Comparison of ENCODE assay signal across 19 cellular contexts in genomic region chr6:161068296-161068695, GRCh38.
DNase-seq lines count a peak whose midpoint lies in the region; ATAC-seq, FAIRE-seq and TF ChIP-seq lines count a peak whose summit lies in the region.
"Had no signal": no experiment of that assay in that cellular context is flagged by ENCODE, and none has a peak within 500 bp of the region (broad histone marks: within the 10 kb centered on the region; RNA-seq: fewer than 3 reads in every experiment).

No MANE protein-coding gene starts in this region.

- no peak for TF ChIP-seq EP300 in H1 (IDR thresholded peaks at IDR 0.05; ENCODE audit: borderline replicate concordance in 1 of 2, low read depth in 2 of 2, low read length in 2 of 2)

- H3K79me2 ChIP-seq in H1 (ENCODE audit: control insufficient read depth in 1 of 2, insufficient read depth in 2 of 2, low read length in 2 of 2) = peaks cover 0 to 7% of the 10 kb centered on the region in 2 experiments; a peak in 1 of 4 replicates

- peak overlapping the region; percentile 54 for H3K23ac ChIP-seq in H1 (ENCODE audit: insufficient read length)

- H3K18ac ChIP-seq in H1 (ENCODE audit: extremely low read depth, low read length) = no peak overlapping the region

- POLR2A ChIA-PET in H1 (lab: Charles Lee; ENCODE audit: partially characterized antibody) = no interaction called here

- H3K27ac ChIP-seq in H1 (ENCODE audit: low read depth, low read length) = no peak overlapping the region
- H3K27ac ChIP-seq: 22Rv1, HL-60, SJCRH30 had no signal

- H3K79me1 ChIP-seq in H1 (ENCODE audit: low read depth, low read length) = peaks cover 8% of the 10 kb centered on the region

- peaks cover 0 to 5% (median 0%) of the 10 kb centered on the region in 4 experiments; a peak in 4 of 8 replicates for H3K36me3 ChIP-seq in H1 (ENCODE audit: control insufficient read depth in 2 of 4, insufficient read depth in 4 of 4, low read length in 3 of 4)
- H3K36me3 ChIP-seq: SJCRH30 had no signal

- H3K14ac ChIP-seq in H1 (ENCODE audit: insufficient read length) = no peak overlapping the region

- H4K20me1 ChIP-seq in H1 (replicated peaks in 1 of 2; ENCODE audit: control insufficient read depth in 1 of 2, insufficient read depth in 2 of 2, low read length in 2 of 2) = peaks cover 0 to 2% of the 10 kb centered on the region in 2 experiments

- CTCF ChIA-PET in H1 (lab: Charles Lee; ENCODE audit: partially characterized antibody) = no interaction called here

- H3K9me3 ChIP-seq in H1 (ENCODE audit: insufficient read depth in 2 of 2, low read depth in 1 of 2, low read length in 1 of 2) = no peaks in the 10 kb centered on the region
- H3K9me3 ChIP-seq: SJCRH30 had no signal

- H3K9ac ChIP-seq in H1 (replicated peaks in 1 of 4; ENCODE audit: extremely low read depth in 1 of 4, low read depth in 3 of 4, low read length in 3 of 4) = no peak overlapping the region

- no peak overlapping the region for H3K4me2 ChIP-seq in H1 (ENCODE audit: insufficient read depth in 1 of 2, low read depth in 2 of 2, low read length in 2 of 2)
- H3K4me2 ChIP-seq: GM23338 had no signal

- no peak for TF ChIP-seq POLR2A in H1 (IDR thresholded peaks at IDR 0.05; ENCODE audit: control extremely low read depth in 1 of 2, low read depth in 2 of 2, low read length in 2 of 2)

- H3K4ac ChIP-seq in H1 (replicated peaks; ENCODE audit: insufficient read length, low read depth, low read length) = no peak overlapping the region

- TF ChIP-seq CTCF in H1 (IDR thresholded peaks at IDR 0.05; ENCODE audit: control extremely low read depth in 1 of 3, insufficient read depth in 1 of 3, low read depth in 1 of 3, low read length in 3 of 3) = no peak

- H4K5ac ChIP-seq in H1 (ENCODE audit: insufficient read length, low read depth, low read length) = no peak overlapping the region

- no peak overlapping the region for H3K4me3 ChIP-seq in H1 (ENCODE audit: extremely low read depth in 1 of 4, insufficient read depth in 2 of 4, low read depth in 3 of 4, low read length in 4 of 4)
- H3K4me3 ChIP-seq: GM23338, SJCRH30 had no signal

- no peak overlapping the region for H2BK12ac ChIP-seq in H1 (ENCODE audit: low read depth, low read length)

- H2BK20ac ChIP-seq in H1 (ENCODE audit: low read length) = no peak overlapping the region

- WGBS in H1 (ENCODE audit: extremely low coverage in 1 of 2, insufficient coverage in 1 of 2, insufficient read length in 1 of 2, insufficient replicate concordance in 2 of 2, low coverage in 1 of 2, low lambda C conversion rate in 2 of 2, missing lambda C conversion rate in 1 of 2), 2 experiments = 98% methylated on average over 2 of the region's 2 CpGs; no CpG with 5 or more reads in 1 of the 2 experiments

- H4K8ac ChIP-seq in H1 (ENCODE audit: extremely low read depth, insufficient read depth, low read length) = no peak overlapping the region

- no peaks in the 10 kb centered on the region; a peak in 1 of 7 replicates for H3K27me3 ChIP-seq in H1 (replicated peaks in 1 of 4; ENCODE audit: control insufficient read depth in 3 of 4, extremely low read depth in 1 of 4, insufficient read depth in 3 of 4, low read length in 3 of 4)
- H3K27me3 ChIP-seq: SJCRH30 had no signal

- no peak for TF ChIP-seq RAD21 in H1 (IDR thresholded peaks at IDR 0.05 in 1 of 2, conservative IDR thresholded peaks at IDR 0.05 in 1 of 2; ENCODE audit: low read depth in 2 of 2, low read length in 2 of 2)

- H3K4me1 ChIP-seq in H1 (replicated peaks in 1 of 4; ENCODE audit: control insufficient read depth in 3 of 4, insufficient read depth in 4 of 4, low read length in 3 of 4) = no peaks in the 10 kb centered on the region; a peak in 1 of 7 replicates
- H3K4me1 ChIP-seq: SJCRH30 had no signal

- no peak overlapping the region for H2AFZ ChIP-seq in H1 (ENCODE audit: low read length)
- H2AFZ ChIP-seq: GM23338 had no signal

- H3K56ac ChIP-seq in H1 (replicated peaks; ENCODE audit: insufficient read length, low read depth, low read length) = no peak overlapping the region

- H3K23me2 ChIP-seq in H1 (ENCODE audit: low read depth, low read length) = no peaks in the 10 kb centered on the region

- FAIRE-seq in H1 (lab: Jason Lieb, UNC) = no peak
- FAIRE-seq: GM12891 had no signal

- peak in 2 of 3 experiments; percentile 0 to 71 for DNase-seq in NCI-H1417 (lab: John Stamatoyannopoulos, UW)
- DNase-seq in NCI-H1417 treated with DMSO at 0.1 percent for 48 hours (lab: John Stamatoyannopoulos, UW) = no peak
- DNase-seq in DMS79 (lab: John Stamatoyannopoulos, UW) = peak; percentile 55
- DNase-seq in NCI-H524 (lab: John Stamatoyannopoulos, UW) = peak; percentile 25 to 82
- no peak for DNase-seq in H1 (ENCODE audit: low read depth in 1 of 2, low spot score in 2 of 2)
- DNase-seq in GDM1 (lab: John Stamatoyannopoulos, UW) = no peak
- DNase-seq: Karpas-422, NCI-H1694, NCI-H345, SJCRH30, SW 1271, T-helper 2 cell had no signal

- no peak overlapping the region for H2BK5ac ChIP-seq in H1 (ENCODE audit: low read depth, low read length)

- no peak overlapping the region for H2AK5ac ChIP-seq in H1 (ENCODE audit: low read depth, low read length)

- ATAC-seq in HG03280 (IDR thresholded peaks at IDR 0.05; ENCODE audit: unreplicated experiment) (no peak), HG03025 (IDR thresholded peaks at IDR 0.05; ENCODE audit: low FRiP score, unreplicated experiment) (no peak)
- ATAC-seq: GM23338, HCT116 had no signal

- H2BK120ac ChIP-seq in H1 (replicated peaks; ENCODE audit: low read depth, low read length) = no peak overlapping the region

- H2BK15ac ChIP-seq in H1 (ENCODE audit: low read length) = no peak overlapping the region

- H4K91ac ChIP-seq in H1 (replicated peaks; ENCODE audit: insufficient read length, low read length) = no peak overlapping the region

TF ChIP-seq in H1, 55 proteins besides CTCF, POLR2A, EP300 and RAD21:
- TF ChIP-seq SRF (IDR thresholded peaks at IDR 0.05; ENCODE audit: low read depth, low read length) = no peak
- TF ChIP-seq HDAC2 (IDR thresholded peaks at IDR 0.05; ENCODE audit: borderline replicate concordance in 1 of 2, low read depth in 2 of 2, low read length in 2 of 2) = no peak
- TF ChIP-seq SIRT6 (IDR thresholded peaks at IDR 0.05; ENCODE audit: low read length) = no peak
- no peak for TF ChIP-seq SP4 (IDR thresholded peaks at IDR 0.05; ENCODE audit: low read length)
- no peak for TF ChIP-seq GABPA (IDR thresholded peaks at IDR 0.05; ENCODE audit: borderline replicate concordance, insufficient read depth, low read length)
- TF ChIP-seq MAX (IDR thresholded peaks at IDR 0.05) = no peak
- no peak for TF ChIP-seq POU5F1 (IDR thresholded peaks at IDR 0.05; ENCODE audit: low read depth, low read length)
- TF ChIP-seq USF2 (IDR thresholded peaks at IDR 0.05; ENCODE audit: low read length) = no peak
- TF ChIP-seq TEAD4 (IDR thresholded peaks at IDR 0.05; ENCODE audit: low read depth, low read length) = no peak
- TF ChIP-seq CBX8 (IDR thresholded peaks at IDR 0.05; ENCODE audit: borderline replicate concordance, low read depth, low read length) = no peak

Comparison
In these comparisons a context has a peak if more than half of its experiments do, and no peak if none do; other contexts are left out.
1. DNase-seq: peak in NCI-H1417 (2 of 3), DMS79 (single experiment) and NCI-H524 (2 of 2); none in NCI-H1417 treated with DMSO at 0.1 percent for 48 hours (single experiment), H1 (0 of 2) and GDM1 (single experiment).